ENCODE assay signal across 21 cellular contexts in genomic region chr7:135601182-135601581, GRCh38. TPM values are rescaled to one million over a fixed set of nuclear protein-coding genes. Genes with fewer than 3 reads are reported as not detected.
A peak's percentile ranks its signal among the peaks of the same experiment; 100 is the strongest.
DNase-seq lines count a peak whose midpoint lies in the region; ATAC-seq and TF ChIP-seq lines count a peak whose summit lies in the region.
"Had no signal": no experiment of that assay in that cellular context is flagged by ENCODE, and none has a peak within 500 bp of the region (broad histone marks: within the 10 kb centered on the region; RNA-seq: fewer than 3 reads in every experiment).

No MANE protein-coding gene starts in this region.

- no peaks in the 10 kb centered on the region for H3K79me2 ChIP-seq in PC-3 (ENCODE audit: low read length)

- TF ChIP-seq CTCF in MCF 10A (IDR thresholded peaks at IDR 0.05; ENCODE audit: unreplicated experiment) (no peak), breast epithelium (IDR thresholded peaks at IDR 0.05) (no peak), astrocyte of the spinal cord (IDR thresholded peaks at IDR 0.05; ENCODE audit: low read depth, low read length) (no peak), fibroblast of the aortic adventitia (IDR thresholded peaks at IDR 0.05; ENCODE audit: insufficient read depth, low read length) (no peak), PC-3 (conservative IDR thresholded peaks at IDR 0.05; ENCODE audit: low read depth, low read length) (no peak)

- peaks cover 5% of the 10 kb centered on the region for H3K4me1 Mint-ChIP-seq in MCF 10A (ENCODE audit: insufficient read depth, unreplicated experiment)
- H3K4me1 Mint-ChIP-seq: activated CD4-positive, alpha-beta T cell treated with anti-CD3 and anti-CD28 coated beads, Interleukin-2, amount 10 ng/mL, durations not matched to agents 7 days and 5 days; central memory CD8-positive, alpha-beta T cell; naive B cell; stimulated activated memory B cell treated with anti-CD40 and anti-IgM and Interleukin-4, amounts not matched to agents 10 μg/mL and 1 μg/mL and 100 μg/mL, for 72 hours had no signal

- H3K27ac ChIP-seq in breast epithelium (no peak overlapping the region), temporal lobe (ENCODE audit: low read depth, low read length) (peak overlapping the region; percentile 30), PC-3 (ENCODE audit: low read length) (no peak overlapping the region)
- H3K27ac ChIP-seq: esophagus squamous epithelium had no signal

- no peaks in the 10 kb centered on the region for H3K27me3 Mint-ChIP-seq in MCF 10A (ENCODE audit: insufficient read depth, unreplicated experiment)
- H3K27me3 Mint-ChIP-seq: activated CD4-positive, alpha-beta T cell treated with anti-CD3 and anti-CD28 coated beads, Interleukin-2, amount 10 ng/mL, durations not matched to agents 7 days and 5 days; CD4-positive, CD25-positive, alpha-beta regulatory T cell; central memory CD8-positive, alpha-beta T cell; naive B cell; stimulated activated memory B cell treated with anti-CD40 and anti-IgM and Interleukin-4, amounts not matched to agents 10 μg/mL and 1 μg/mL and 100 μg/mL, for 72 hours had no signal

- intact Hi-C loops in MCF 10A (cut with micrococcal nuclease): no loop called here
- intact Hi-C loops in breast epithelium (cut with DNase I; ENCODE audit: low total_unique reads): no loop called here
- intact Hi-C loops in PC-3 (cut with micrococcal nuclease): no loop called here

- H3K4me2 ChIP-seq in PC-3 (ENCODE audit: low read length): no peak overlapping the region

- no peak overlapping the region for H3K9ac ChIP-seq in PC-3 (ENCODE audit: low read length)

- peaks cover 74% of the 10 kb centered on the region for H3K36me3 Mint-ChIP-seq in MCF 10A (ENCODE audit: insufficient read depth, unreplicated experiment)

- no peak for ATAC-seq in PC-3
- ATAC-seq: sciatic nerve; stimulated activated memory B cell treated with anti-CD40 and anti-IgM and Interleukin-4, amounts not matched to agents 10 μg/mL and 1 μg/mL and 100 μg/mL, for 72 hours had no signal

- H3K9me3 ChIP-seq in breast epithelium (no peaks in the 10 kb centered on the region), PC-3 (ENCODE audit: low read length) (no peaks in the 10 kb centered on the region), HAP-1 (no peaks in the 10 kb centered on the region)
- H3K9me3 ChIP-seq: esophagus squamous epithelium had no signal

- CTCF ChIA-PET in MCF 10A (lab: Yijun Ruan, JAX): interaction anchor here (1.2 kb wide), 1 partner anchor 10 kb away, joined by 3 read pairs; no protein-coding TSS in a partner anchor
- CTCF ChIA-PET in PC-3 (lab: Charles Lee): no interaction called here

- TF ChIP-seq POLR2A in breast epithelium (IDR thresholded peaks at IDR 0.05): no peak

- BruUV-seq in MCF 10A (replicated peaks; lab: Mats Ljungman, UMichigan) (no TSS peak), PC-3 (replicated peaks; lab: Mats Ljungman, UMichigan) (no TSS peak)

- H3K27me3 ChIP-seq in breast epithelium (no peaks in the 10 kb centered on the region), PC-3 (ENCODE audit: low read length) (no peaks in the 10 kb centered on the region), HAP-1 (ENCODE audit: low read depth) (no peaks in the 10 kb centered on the region)
- H3K27me3 ChIP-seq: esophagus squamous epithelium had no signal

- POLR2A ChIA-PET in MCF 10A (lab: Yijun Ruan, JAX): interaction anchor here (1.9 kb wide), 1 partner anchor 11 kb away, joined by 5 read pairs; no protein-coding TSS in a partner anchor
- POLR2A ChIA-PET in PC-3 (lab: Charles Lee; ENCODE audit: unreplicated experiment): no interaction called here

- H3K4me3 ChIP-seq in breast epithelium (no peak overlapping the region), astrocyte of the spinal cord (ENCODE audit: low read depth, low read length) (no peak overlapping the region), fibroblast of the aortic adventitia (ENCODE audit: low read depth, low read length) (no peak overlapping the region), PC-3 (ENCODE audit: low read length) (no peak overlapping the region), HAP-1 (no peak overlapping the region)
- H3K4me3 ChIP-seq: esophagus squamous epithelium had no signal

- DNase-seq in MCF 10A (ENCODE audit: unreplicated experiment) (peak; percentile 18), breast epithelium (ENCODE audit: low spot score in 2 of 2) (no peak), astrocyte of the spinal cord (ENCODE audit: low read depth, low spot score) (peak; percentile 41), fibroblast of the aortic adventitia (ENCODE audit: low read depth) (peak; percentile 52), PC-3 (no peak), HAP-1 (ENCODE audit: low spot score in 2 of 2) (no peak), DMS53 (lab: John Stamatoyannopoulos, UW) (no peak)
- DNase-seq: activated CD4-positive, alpha-beta T cell treated with anti-CD3 and anti-CD28 coated beads, Interleukin-2, amount 10 ng/mL, durations not matched to agents 7 days and 5 days; CD4-positive, CD25-positive, alpha-beta regulatory T cell; effector CD4-positive, alpha-beta T cell; esophagus squamous epithelium; islet precursor cell; naive B cell; NCI-H1417; NCI-H2107; NCI-H524 had no signal

- no peaks in the 10 kb centered on the region for H3K9me2 ChIP-seq in PC-3 (replicated peaks; ENCODE audit: low read length)

- H3K4me1 ChIP-seq in breast epithelium: no peaks in the 10 kb centered on the region
- no peaks in the 10 kb centered on the region for H3K4me1 ChIP-seq in PC-3 (ENCODE audit: insufficient read depth, low read length)
- H3K4me1 ChIP-seq in HAP-1: no peaks in the 10 kb centered on the region; the same call in 1 of the 2 replicates

- in situ Hi-C loops in astrocyte of the spinal cord (cut with HindIII; ENCODE audit: low sequenced_read_pairs): no loop called here
- in situ Hi-C loops in HAP-1 (cut with MboI; ENCODE audit: low sequenced_read_pairs): no loop called here

- H3K4me3 Mint-ChIP-seq in MCF 10A (ENCODE audit: unreplicated experiment): no peak overlapping the region
- H3K4me3 Mint-ChIP-seq: activated CD4-positive, alpha-beta T cell treated with anti-CD3 and anti-CD28 coated beads, Interleukin-2, amount 10 ng/mL, durations not matched to agents 7 days and 5 days; CD4-positive, CD25-positive, alpha-beta regulatory T cell; central memory CD8-positive, alpha-beta T cell; naive B cell; stimulated activated memory B cell treated with anti-CD40 and anti-IgM and Interleukin-4, amounts not matched to agents 10 μg/mL and 1 μg/mL and 100 μg/mL, for 72 hours had no signal

- H3K9me3 Mint-ChIP-seq in MCF 10A (ENCODE audit: unreplicated experiment): no peaks in the 10 kb centered on the region
- H3K9me3 Mint-ChIP-seq: activated CD4-positive, alpha-beta T cell treated with anti-CD3 and anti-CD28 coated beads, Interleukin-2, amount 10 ng/mL, durations not matched to agents 7 days and 5 days; activated naive CD4-positive, alpha-beta T cell treated with anti-CD3 and anti-CD28 coated beads, Interleukin-2, amount 50 U/mL, for 72 hours; CD4-positive, CD25-positive, alpha-beta regulatory T cell; central memory CD8-positive, alpha-beta T cell; naive B cell; stimulated activated memory B cell treated with anti-CD40 and anti-IgM and Interleukin-4, amounts not matched to agents 10 μg/mL and 1 μg/mL and 100 μg/mL, for 72 hours had no signal

- no peak overlapping the region for H3K27ac Mint-ChIP-seq in MCF 10A (ENCODE audit: low read depth, unreplicated experiment)
- H3K27ac Mint-ChIP-seq: activated CD4-positive, alpha-beta T cell treated with anti-CD3 and anti-CD28 coated beads, Interleukin-2, amount 10 ng/mL, durations not matched to agents 7 days and 5 days; CD4-positive, CD25-positive, alpha-beta regulatory T cell; naive B cell; stimulated activated memory B cell treated with anti-CD40 and anti-IgM and Interleukin-4, amounts not matched to agents 10 μg/mL and 1 μg/mL and 100 μg/mL, for 72 hours had no signal

- H3K36me3 ChIP-seq in breast epithelium (no peaks in the 10 kb centered on the region), PC-3 (ENCODE audit: low read depth, low read length) (peaks cover 54% of the 10 kb centered on the region), HAP-1 (replicated peaks) (peaks cover 89% of the 10 kb centered on the region)

- no peaks in the 10 kb centered on the region for H3F3A ChIP-seq in PC-3 (ENCODE audit: low read length, unreplicated experiment)

- no peaks in the 10 kb centered on the region for H4K20me1 ChIP-seq in PC-3 (ENCODE audit: low read length)

- no peak overlapping the region for H2AFZ ChIP-seq in PC-3 (ENCODE audit: low read length)

RNA-seq across cellular contexts. Expression of gene NUP205, which starts 43.5 kb away (rescaled TPM):
- 50.6 and 51.0 TPM in 2 replicates for total RNA-seq in MCF 10A (2022)
- total RNA-seq in breast epithelium: 10 to 100 TPM; 22.6 to 49.6 (median 44.6) TPM
- total RNA-seq in fibroblast of the aortic adventitia (ENCODE audit: low replicate concordance): 77.5 and 78.4 TPM in 2 replicates
- total RNA-seq in temporal lobe: 49.2 TPM
- 79.9 and 86.7 TPM in 2 replicates for total RNA-seq in PC-3 (2014; rRNA removed)

Comparison
In these comparisons a context has a peak if more than half of its experiments do, and no peak if none do; other contexts are left out.
1. DNase-seq: peak in MCF 10A (single experiment), astrocyte of the spinal cord (single experiment) and fibroblast of the aortic adventitia (single experiment); none in breast epithelium (0 of 2), PC-3 (single experiment), HAP-1 (0 of 2) and DMS53 (single experiment).